In the genomic region with DNA sequence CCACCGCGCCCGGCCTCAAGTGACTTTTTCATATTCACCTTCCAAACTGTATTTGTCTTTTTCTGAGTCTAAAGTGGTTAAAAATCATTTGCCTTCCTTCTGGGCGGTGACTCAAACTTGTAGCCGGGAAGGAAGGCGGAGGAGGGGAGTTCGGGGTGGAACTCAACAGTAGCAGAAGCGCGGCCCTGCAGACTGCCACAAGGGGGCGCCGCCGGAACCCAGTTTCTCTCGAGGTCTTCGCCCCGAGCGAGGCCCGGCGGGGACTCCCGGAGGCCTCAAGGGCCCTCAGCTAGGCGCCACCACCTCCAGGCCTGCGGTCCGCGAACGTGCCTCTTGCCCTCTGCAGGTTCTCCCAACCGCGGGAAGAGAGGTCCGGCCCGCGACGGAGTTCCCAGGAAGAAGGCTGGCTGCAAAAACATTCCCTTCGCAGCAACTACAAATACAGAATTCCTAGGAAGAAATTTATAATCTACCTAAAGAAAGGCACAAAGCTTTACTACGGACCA, we compare ENCODE assay signal across 8 cellular contexts. TPM values are rescaled to one million over a fixed set of nuclear protein-coding genes. Genes with fewer than 3 reads are reported as not detected.
DNase-seq lines count a peak whose midpoint lies in the region; ATAC-seq and TF ChIP-seq lines count a peak whose summit lies in the region.

No MANE protein-coding gene starts in this region.

- TF ChIP-seq CTCF in GM13977 (IDR thresholded peaks at IDR 0.05; ENCODE audit: extremely low read depth, insufficient read depth, missing control alignments) = peak; percentile 88

- in situ Hi-C loops in GM13977 (cut with MboI; ENCODE audit: low pct_unique_long_range_greater_than_20kb, low sequenced_read_pairs, unreplicated experiment) = no loop called here

- H3K18ac ChIP-seq in mesenchymal stem cell (ENCODE audit: low read depth in 1 of 2, low read length in 2 of 2) = no peak overlapping the region

- H3K4me1 ChIP-seq in mesenchymal stem cell (ENCODE audit: control insufficient read depth, insufficient read depth, low read depth, low read length) = peaks cover 3% of the 10 kb centered on the region

- H3K9ac ChIP-seq in mesenchymal stem cell (ENCODE audit: low read length) = peak overlapping the region; percentile 53

- under 1% methylated on average over 27 of the region's 32 CpGs for WGBS in mesenchymal stem cell

- H2BK5ac ChIP-seq in mesenchymal stem cell (ENCODE audit: low read depth, low read length, poor library complexity, severe bottlenecking) = peak overlapping the region; percentile 14

- no peak overlapping the region for H3K14ac ChIP-seq in mesenchymal stem cell (ENCODE audit: low read length in 2 of 2)

- H3K4me3 ChIP-seq in mesenchymal stem cell (ENCODE audit: insufficient read depth in 1 of 2, low read depth in 1 of 2, low read length in 2 of 2) = peak overlapping the region in 1 of 2 experiments; percentile 63

- intact Hi-C loops in activated CD4-positive, alpha-beta memory T cell treated with anti-CD3 and anti-CD28 coated beads for 36 hours (cut with micrococcal nuclease) = loop anchor here (1.0 to 2.0 kb wide), 5 partner anchors 17 to 139 kb away; a partner anchor contains a TSS

- no peak overlapping the region for H2BK120ac ChIP-seq in mesenchymal stem cell (ENCODE audit: low read depth, low read length)

- H4K91ac ChIP-seq in mesenchymal stem cell (ENCODE audit: low read length) = no peak overlapping the region

- DNase-seq in 8988T (peak; percentile 82), GM13977 (ENCODE audit: low spot score) (peak; percentile 89), NCI-H69 (lab: John Stamatoyannopoulos, UW) (peak; percentile 71), ecto neural progenitor cell (ENCODE audit: low spot score) (peak; percentile 93), mesenchymal stem cell (peak; percentile 82)
- peak; percentile 96 for DNase-seq in activated CD4-positive, alpha-beta memory T cell treated with anti-CD3 and anti-CD28 coated beads for 36 hours
- DNase-seq in stimulated activated CD8-positive, alpha-beta memory T cell treated with anti-CD3 and anti-CD28 coated beads, Interleukin-15, amount 100 ng/mL, for 1 hour (ENCODE audit: low read depth) = peak; percentile 85

- H3K27me3 ChIP-seq in mesenchymal stem cell (ENCODE audit: control insufficient read depth in 1 of 2, insufficient read depth in 1 of 2, low read length in 2 of 2) = peaks cover 19 to 38% of the 10 kb centered on the region in 2 experiments

- peak overlapping the region; percentile 12 for H2BK15ac ChIP-seq in mesenchymal stem cell (ENCODE audit: low read depth, poor library complexity, severe bottlenecking)

- H3K4me3 Mint-ChIP-seq in activated CD4-positive, alpha-beta memory T cell treated with anti-CD3 and anti-CD28 coated beads for 36 hours = peak overlapping the region; percentile 21

- H3K4ac ChIP-seq in mesenchymal stem cell (ENCODE audit: low read depth in 1 of 2, low read length in 2 of 2) = no peak overlapping the region

- peak overlapping the region; percentile 10 for H2AFZ ChIP-seq in mesenchymal stem cell (ENCODE audit: low read depth, low read length)

- POLR2A ChIA-PET in activated CD4-positive, alpha-beta memory T cell treated with anti-CD3 and anti-CD28 coated beads for 36 hours (lab: Charles Lee) = interaction anchor here (1.2 kb wide), 1 partner anchor 13 kb away, joined by 5 read pairs; no protein-coding TSS in a partner anchor

- peaks cover 3% of the 10 kb centered on the region for H3K9me3 ChIP-seq in mesenchymal stem cell (ENCODE audit: control insufficient read depth, low read length)

- no peaks in the 10 kb centered on the region for H3K79me1 ChIP-seq in mesenchymal stem cell (replicated peaks; ENCODE audit: low read length, poor library complexity, severe bottlenecking)

- no peaks in the 10 kb centered on the region for H3K36me3 Mint-ChIP-seq in activated CD4-positive, alpha-beta memory T cell treated with anti-CD3 and anti-CD28 coated beads for 36 hours

- H2BK12ac ChIP-seq in mesenchymal stem cell (ENCODE audit: low read length in 2 of 2) = no peak overlapping the region

- peak; percentile 87 for ATAC-seq in HG02884 (IDR thresholded peaks at IDR 0.05; ENCODE audit: unreplicated experiment)

- no peak overlapping the region for H3K23ac ChIP-seq in mesenchymal stem cell (ENCODE audit: low read length in 2 of 2)

- H3K27ac Mint-ChIP-seq in activated CD4-positive, alpha-beta memory T cell treated with anti-CD3 and anti-CD28 coated beads for 36 hours = peak overlapping the region; percentile 33

- no peaks in the 10 kb centered on the region for H3K9me3 Mint-ChIP-seq in activated CD4-positive, alpha-beta memory T cell treated with anti-CD3 and anti-CD28 coated beads for 36 hours

- CTCF ChIA-PET in activated CD4-positive, alpha-beta memory T cell treated with anti-CD3 and anti-CD28 coated beads for 36 hours (lab: Charles Lee) = interaction anchor here (0.5 to 8.8 kb wide), 24 partner anchors 9 to 595 kb away, joined by 3 to 79 read pairs (median 4); a partner anchor contains a TSS

- H4K8ac ChIP-seq in mesenchymal stem cell (ENCODE audit: low read length) = peak overlapping the region; percentile 69

- H3K36me3 ChIP-seq in mesenchymal stem cell (ENCODE audit: control insufficient read depth in 1 of 2, insufficient read depth in 2 of 2, low read depth in 1 of 2, low read length in 2 of 2) = no peaks in the 10 kb centered on the region

- peaks cover 31% of the 10 kb centered on the region for H3K27me3 Mint-ChIP-seq in activated CD4-positive, alpha-beta memory T cell treated with anti-CD3 and anti-CD28 coated beads for 36 hours

- H3K4me2 ChIP-seq in mesenchymal stem cell (ENCODE audit: low read length, poor library complexity, severe bottlenecking) = peak overlapping the region; percentile 70

- peaks cover 20% of the 10 kb centered on the region for H3K4me1 Mint-ChIP-seq in activated CD4-positive, alpha-beta memory T cell treated with anti-CD3 and anti-CD28 coated beads for 36 hours (ENCODE audit: low read depth)

- H3K27ac ChIP-seq in mesenchymal stem cell (ENCODE audit: low read length, poor library complexity, severe bottlenecking) = peak overlapping the region; percentile 26

- no peak overlapping the region for H2AK5ac ChIP-seq in mesenchymal stem cell (ENCODE audit: low read length, severe bottlenecking)

RNA-seq across cellular contexts. Expression of a gene that starts 16.8 kb away (rescaled TPM):
- 10 to 100 TPM; 19.5 to 23.0 TPM for total RNA-seq in activated CD4-positive, alpha-beta memory T cell treated with anti-CD3 and anti-CD28 coated beads for 36 hours
- polyA plus RNA-seq in mesenchymal stem cell (2013, experiment 1 of 2) = 311 TPM
- 325 TPM for polyA plus RNA-seq in mesenchymal stem cell (2013, experiment 2 of 2)
